ENCODE assay signal across 10 cellular contexts in genomic region chr5:140672455-140673186, GRCh38. TPM values are rescaled to one million over a fixed set of nuclear protein-coding genes. Genes with fewer than 3 reads are reported as not detected.
DNase-seq lines count a peak whose midpoint lies in the region; ATAC-seq, FAIRE-seq and TF ChIP-seq lines count a peak whose summit lies in the region.
"Had no signal": no experiment of that assay in that cellular context is flagged by ENCODE, and none has a peak within 500 bp of the region (broad histone marks: within the 10 kb centered on the region; RNA-seq: fewer than 3 reads in every experiment).

No MANE protein-coding gene starts in this region.

- in situ Hi-C loops in G401 (cut with HindIII; ENCODE audit: low sequenced_read_pairs) (no loop called here), HepG2 (cut with HindIII; ENCODE audit: extremely low pct_ligation_motif_present, low pct_unique_long_range_greater_than_20kb) (no loop called here)

- CTCF ChIA-PET in HepG2 (lab: Yijun Ruan, JAX; ENCODE audit: low intra/inter-chr PET ratio, low total read pairs): no interaction called here

- H3K36me3 ChIP-seq in HepG2 (replicated peaks in 1 of 2; ENCODE audit: control insufficient read depth in 1 of 2, insufficient read depth in 2 of 2, low read length in 2 of 2): peaks cover 34 to 63% of the 10 kb centered on the region in 2 experiments; a peak in 4 of 5 replicates

- TF ChIP-seq CTCF in choroid plexus epithelial cell (conservative IDR thresholded peaks at IDR 0.05; ENCODE audit: low read depth, low read length): no peak
- TF ChIP-seq CTCF in HepG2 (CRISPR knock-in tag; IDR thresholded peaks at IDR 0.05): no peak

- no peaks in the 10 kb centered on the region for H3K9me3 ChIP-seq in HepG2 (ENCODE audit: low read length)
- H3K9me3 ChIP-seq: Caco-2 had no signal

- H3K27ac Mint-ChIP-seq in activated T-helper 1 cell treated with anti-CD3 and anti-CD28 coated beads, Interleukin-12 subunit alpha, Interleukin-12 subunit beta, Interleukin-2, Interleukin-4 antibody, amounts not matched to agents 30 ng/mL and 10 ng/mL and 1 ng/mL, durations not matched to agents 14 hours and 24 hours and 36 hours: no peak overlapping the region

- 99% methylated on average over 52 of the region's 70 CpGs for WGBS in HepG2 (ENCODE audit: low lambda C conversion rate)

- H3K4me3 Mint-ChIP-seq in activated T-helper 1 cell treated with anti-CD3 and anti-CD28 coated beads, Interleukin-12 subunit alpha, Interleukin-12 subunit beta, Interleukin-2, Interleukin-4 antibody, amounts not matched to agents 30 ng/mL and 10 ng/mL and 1 ng/mL, durations not matched to agents 14 hours and 24 hours and 36 hours: no peak overlapping the region

- no peak for FAIRE-seq in HepG2 (lab: Jason Lieb, UNC)

- peak; percentile 10 for ATAC-seq in HepG2

- H3K4me3 ChIP-seq in choroid plexus epithelial cell (ENCODE audit: low read depth, low read length): peak overlapping the region; percentile 36
- H3K4me3 ChIP-seq in HepG2 (replicated peaks in 1 of 3; ENCODE audit: insufficient read depth in 1 of 3, low read depth in 2 of 3, low read length in 3 of 3): no peak overlapping the region

- H3K4me1 Mint-ChIP-seq in activated T-helper 1 cell treated with anti-CD3 and anti-CD28 coated beads, Interleukin-12 subunit alpha, Interleukin-12 subunit beta, Interleukin-2, Interleukin-4 antibody, amounts not matched to agents 30 ng/mL and 10 ng/mL and 1 ng/mL, durations not matched to agents 14 hours and 24 hours and 36 hours (ENCODE audit: low read depth): peaks cover 12% of the 10 kb centered on the region

- H3K79me2 ChIP-seq in HepG2 (ENCODE audit: insufficient read depth, low read length): no peaks in the 10 kb centered on the region

- H4K20me1 ChIP-seq in HepG2 (ENCODE audit: insufficient read depth, low read length): no peaks in the 10 kb centered on the region

- no peak for TF ChIP-seq RAD21 in HepG2 (CRISPR knock-in tag; IDR thresholded peaks at IDR 0.05)

- DNase-seq in AG08396 (ENCODE audit: low spot score) (peak; percentile 41), G401 (ENCODE audit: low spot score) (peak; percentile 8), choroid plexus epithelial cell (ENCODE audit: low read depth) (peak; percentile 16), HepG2 (ENCODE audit: low spot score) (no peak), cerebellum (ENCODE audit: low spot score) (no peak), NCI-H1092 treated with DMSO at 0.1 percent for 48 hours (lab: John Stamatoyannopoulos, UW) (no peak), kidney glomerular epithelial cell (lab: John Stamatoyannopoulos, UW) (no peak)
- DNase-seq in activated T-helper 1 cell treated with anti-CD3 and anti-CD28 coated beads, Interleukin-12 subunit alpha, Interleukin-12 subunit beta, Interleukin-2, Interleukin-4 antibody, amounts not matched to agents 30 ng/mL and 10 ng/mL and 1 ng/mL, durations not matched to agents 14 hours and 24 hours and 36 hours (ENCODE audit: low spot score): no peak
- DNase-seq: Caco-2, SW 1271 had no signal

- H3K36me3 Mint-ChIP-seq in activated T-helper 1 cell treated with anti-CD3 and anti-CD28 coated beads, Interleukin-12 subunit alpha, Interleukin-12 subunit beta, Interleukin-2, Interleukin-4 antibody, amounts not matched to agents 30 ng/mL and 10 ng/mL and 1 ng/mL, durations not matched to agents 14 hours and 24 hours and 36 hours (ENCODE audit: low read depth): peaks cover 44% of the 10 kb centered on the region

- H3K27me3 Mint-ChIP-seq in activated T-helper 1 cell treated with anti-CD3 and anti-CD28 coated beads, Interleukin-12 subunit alpha, Interleukin-12 subunit beta, Interleukin-2, Interleukin-4 antibody, amounts not matched to agents 30 ng/mL and 10 ng/mL and 1 ng/mL, durations not matched to agents 14 hours and 24 hours and 36 hours (ENCODE audit: insufficient read depth): no peaks in the 10 kb centered on the region

- H3K27ac ChIP-seq in HepG2 (ENCODE audit: extremely low read length, insufficient read depth, low read length): no peak overlapping the region

- BruUV-seq in HepG2 (replicated peaks; lab: Mats Ljungman, UMichigan): no TSS peak

- intact Hi-C loops in HepG2 (cut with micrococcal nuclease; ENCODE audit: unreplicated experiment): no loop called here
- intact Hi-C loops in activated T-helper 1 cell treated with anti-CD3 and anti-CD28 coated beads, Interleukin-12 subunit alpha, Interleukin-12 subunit beta, Interleukin-2, Interleukin-4 antibody, amounts not matched to agents 30 ng/mL and 10 ng/mL and 1 ng/mL, durations not matched to agents 14 hours and 24 hours and 36 hours (cut with micrococcal nuclease): no loop called here

- TF ChIP-seq EP300 in HepG2 (IDR thresholded peaks at IDR 0.05; ENCODE audit: low read depth in 2 of 2, low read length in 2 of 2): no peak
- no peak for TF ChIP-seq EP300 in HepG2 (CRISPR knock-in tag; IDR thresholded peaks at IDR 0.05; ENCODE audit: borderline replicate concordance)

- H2AFZ ChIP-seq in HepG2 (ENCODE audit: low read length): no peak overlapping the region

- no peak for TF ChIP-seq POLR2A in HepG2 (IDR thresholded peaks at IDR 0.05; ENCODE audit: insufficient read depth in 1 of 2, low read depth in 2 of 2, low read length in 2 of 2)

- no peaks in the 10 kb centered on the region for H3K9me3 Mint-ChIP-seq in activated T-helper 1 cell treated with anti-CD3 and anti-CD28 coated beads, Interleukin-12 subunit alpha, Interleukin-12 subunit beta, Interleukin-2, Interleukin-4 antibody, amounts not matched to agents 30 ng/mL and 10 ng/mL and 1 ng/mL, durations not matched to agents 14 hours and 24 hours and 36 hours

- POLR2A ChIA-PET in HepG2 (lab: Yijun Ruan, JAX): no interaction called here

- H3K9ac ChIP-seq in HepG2 (ENCODE audit: insufficient read depth, low read depth, low read length): no peak overlapping the region

- no peaks in the 10 kb centered on the region for H3K4me1 ChIP-seq in HepG2 (ENCODE audit: insufficient read depth, low read length)
- H3K4me1 ChIP-seq: Caco-2 had no signal

- H3K4me2 ChIP-seq in HepG2 (ENCODE audit: low read depth, low read length): no peak overlapping the region

- no peaks in the 10 kb centered on the region for H3K27me3 ChIP-seq in HepG2 (ENCODE audit: control insufficient read depth in 1 of 2, insufficient read depth in 2 of 2, low read length in 2 of 2)

RNA-seq across cellular contexts. Expression of gene DND1, which starts 0.8 kb away (rescaled TPM):
- total RNA-seq in G401 (2014; rRNA removed; shearing (Covaris generic)): not detected in 2 replicates
- total RNA-seq in HepG2 (2016; rRNA removed; fragmentation: Illumina TruSeq; extraction: Trizol): 0.17 and 0.55 TPM in 2 replicates
- total RNA-seq in HepG2 (2016; cell fraction: cytosol; rRNA removed; fragmentation: Illumina TruSeq; extraction: Trizol; ENCODE audit: low read depth): not detected in 2 replicates
- 0.63 TPM in 1 of 2 replicates, not detected in the other for total RNA-seq in HepG2 (2016; cell fraction: insoluble cytoplasmic fraction; rRNA removed; fragmentation: Illumina TruSeq; extraction: Trizol)
- 0.15 and 0.21 TPM in 2 replicates for total RNA-seq in HepG2 (2016; cell fraction: membrane; rRNA removed; fragmentation: Illumina TruSeq; extraction: Trizol)
- 0.93 and 1.1 TPM in 2 replicates for total RNA-seq in HepG2 (2016; cell fraction: nucleus; rRNA removed; fragmentation: Illumina TruSeq; extraction: Trizol)
- polyA plus RNA-seq in HepG2 (2011; rRNA removed): 0.48 and 1.3 TPM in 2 replicates
- 0.28 and 0.52 TPM in 2 replicates for polyA plus RNA-seq in HepG2 (2011; cell fraction: cytosol; rRNA removed)
- 8.9 and 9.8 TPM in 2 replicates for polyA plus RNA-seq in HepG2 (2011; cell fraction: nucleus; rRNA removed)
- not detected in 2 replicates for polyA plus RNA-seq in HepG2 (2012)
- polyA plus RNA-seq in HepG2 (2016; cell fraction: cytosol; fragmentation: Illumina TruSeq; extraction: Trizol; ENCODE audit: low read depth): 0.07 TPM in 1 of 2 replicates, not detected in the other
- 0.15 TPM in 1 of 2 replicates, not detected in the other for polyA plus RNA-seq in HepG2 (2016; cell fraction: insoluble cytoplasmic fraction; fragmentation: Illumina TruSeq; extraction: Trizol; ENCODE audit: low read depth)
- polyA plus RNA-seq in HepG2 (2016; cell fraction: membrane; fragmentation: Illumina TruSeq; extraction: Trizol; ENCODE audit: low read depth): 0.23 TPM in 2 replicates
- polyA plus RNA-seq in HepG2 (2016; cell fraction: nucleus; fragmentation: Illumina TruSeq; extraction: Trizol; ENCODE audit: insufficient read depth, low read depth): 2.8 and 3.7 TPM in 2 replicates
- polyA minus RNA-seq in HepG2 (2011; rRNA and poly(A)+ RNA removed; ENCODE audit: low replicate concordance): 0.88 and 1.3 TPM in 2 replicates
- polyA minus RNA-seq in HepG2 (2011; cell fraction: cytosol; rRNA and poly(A)+ RNA removed): not detected in 2 replicates
- polyA minus RNA-seq in HepG2 (2011; cell fraction: nucleus; rRNA and poly(A)+ RNA removed): 1.2 and 1.4 TPM in 2 replicates
- 0.73 TPM for total RNA-seq in cerebellum
- 3.3 and 4.1 TPM in 2 replicates for total RNA-seq in activated T-helper 1 cell treated with anti-CD3 and anti-CD28 coated beads, Interleukin-12 subunit alpha, Interleukin-12 subunit beta, Interleukin-2, Interleukin-4 antibody, amounts not matched to agents 30 ng/mL and 10 ng/mL and 1 ng/mL, durations not matched to agents 14 hours and 24 hours and 36 hours

RNA-seq across cellular contexts. Expression of gene WDR55, which starts 7.9 kb away (rescaled TPM):
- total RNA-seq in G401 (2014; rRNA removed; shearing (Covaris generic)): 19.3 and 27.2 TPM in 2 replicates
- total RNA-seq in HepG2 (2016; rRNA removed; fragmentation: Illumina TruSeq; extraction: Trizol): 18.2 and 18.5 TPM in 2 replicates
- total RNA-seq in HepG2 (2016; cell fraction: cytosol; rRNA removed; fragmentation: Illumina TruSeq; extraction: Trizol; ENCODE audit: low read depth): 1.8 and 2.8 TPM in 2 replicates
- 17.1 and 17.6 TPM in 2 replicates for total RNA-seq in HepG2 (2016; cell fraction: insoluble cytoplasmic fraction; rRNA removed; fragmentation: Illumina TruSeq; extraction: Trizol)
- 8.8 TPM in 2 replicates for total RNA-seq in HepG2 (2016; cell fraction: membrane; rRNA removed; fragmentation: Illumina TruSeq; extraction: Trizol)
- total RNA-seq in HepG2 (2016; cell fraction: nucleus; rRNA removed; fragmentation: Illumina TruSeq; extraction: Trizol): 16.0 and 18.3 TPM in 2 replicates
- polyA plus RNA-seq in HepG2 (2011; rRNA removed): 17.7 and 23.4 TPM in 2 replicates
- 15.6 and 19.1 TPM in 2 replicates for polyA plus RNA-seq in HepG2 (2011; cell fraction: cytosol; rRNA removed)
- 55.5 and 55.6 TPM in 2 replicates for polyA plus RNA-seq in HepG2 (2011; cell fraction: nucleus; rRNA removed)
- polyA plus RNA-seq in HepG2 (2012): 13.9 and 15.2 TPM in 2 replicates
- polyA plus RNA-seq in HepG2 (2016; cell fraction: cytosol; fragmentation: Illumina TruSeq; extraction: Trizol; ENCODE audit: low read depth): 1.9 and 2.1 TPM in 2 replicates
- 15.5 and 17.3 TPM in 2 replicates for polyA plus RNA-seq in HepG2 (2016; cell fraction: insoluble cytoplasmic fraction; fragmentation: Illumina TruSeq; extraction: Trizol; ENCODE audit: low read depth)
- 5.0 and 5.9 TPM in 2 replicates for polyA plus RNA-seq in HepG2 (2016; cell fraction: membrane; fragmentation: Illumina TruSeq; extraction: Trizol; ENCODE audit: low read depth)
- polyA plus RNA-seq in HepG2 (2016; cell fraction: nucleus; fragmentation: Illumina TruSeq; extraction: Trizol; ENCODE audit: insufficient read depth, low read depth): 50.1 and 52.2 TPM in 2 replicates
- polyA minus RNA-seq in HepG2 (2011; rRNA and poly(A)+ RNA removed; ENCODE audit: low replicate concordance): 24.4 and 41.7 TPM in 2 replicates
- 14.0 and 14.3 TPM in 2 replicates for polyA minus RNA-seq in HepG2 (2011; cell fraction: cytosol; rRNA and poly(A)+ RNA removed)
- polyA minus RNA-seq in HepG2 (2011; cell fraction: nucleus; rRNA and poly(A)+ RNA removed): 19.7 and 20.5 TPM in 2 replicates
- total RNA-seq in cerebellum: 12.5 TPM
- 42.7 and 43.2 TPM in 2 replicates for total RNA-seq in activated T-helper 1 cell treated with anti-CD3 and anti-CD28 coated beads, Interleukin-12 subunit alpha, Interleukin-12 subunit beta, Interleukin-2, Interleukin-4 antibody, amounts not matched to agents 30 ng/mL and 10 ng/mL and 1 ng/mL, durations not matched to agents 14 hours and 24 hours and 36 hours

RNA-seq across cellular contexts. Expression of gene HARS1, which starts 18.5 kb away (rescaled TPM):
- 76.3 and 80.6 TPM in 2 replicates for total RNA-seq in G401 (2014; rRNA removed; shearing (Covaris generic))
- total RNA-seq in HepG2 (2016; rRNA removed; fragmentation: Illumina TruSeq; extraction: Trizol) (66.2 and 78.8 TPM in 2 replicates), cerebellum (41.7 TPM)
- 13.1 and 14.5 TPM in 2 replicates for total RNA-seq in HepG2 (2016; cell fraction: cytosol; rRNA removed; fragmentation: Illumina TruSeq; extraction: Trizol; ENCODE audit: low read depth)
- total RNA-seq in HepG2 (2016; cell fraction: insoluble cytoplasmic fraction; rRNA removed; fragmentation: Illumina TruSeq; extraction: Trizol): 70.2 and 81.1 TPM in 2 replicates
- total RNA-seq in HepG2 (2016; cell fraction: membrane; rRNA removed; fragmentation: Illumina TruSeq; extraction: Trizol): 20.9 and 21.9 TPM in 2 replicates
- total RNA-seq in HepG2 (2016; cell fraction: nucleus; rRNA removed; fragmentation: Illumina TruSeq; extraction: Trizol): 45.1 and 48.6 TPM in 2 replicates
- 36.9 and 37.2 TPM in 2 replicates for polyA plus RNA-seq in HepG2 (2011; rRNA removed)
- 33.8 and 44.9 TPM in 2 replicates for polyA plus RNA-seq in HepG2 (2011; cell fraction: cytosol; rRNA removed)
- polyA plus RNA-seq in HepG2 (2011; cell fraction: nucleus; rRNA removed): 45.2 and 53.9 TPM in 2 replicates
- polyA plus RNA-seq in HepG2 (2012): 36.0 and 36.8 TPM in 2 replicates
- polyA plus RNA-seq in HepG2 (2016; cell fraction: cytosol; fragmentation: Illumina TruSeq; extraction: Trizol; ENCODE audit: low read depth): 7.2 and 8.5 TPM in 2 replicates
- polyA plus RNA-seq in HepG2 (2016; cell fraction: insoluble cytoplasmic fraction; fragmentation: Illumina TruSeq; extraction: Trizol; ENCODE audit: low read depth): 86.5 and 89.9 TPM in 2 replicates
- polyA plus RNA-seq in HepG2 (2016; cell fraction: membrane; fragmentation: Illumina TruSeq; extraction: Trizol; ENCODE audit: low read depth): 13.6 and 14.8 TPM in 2 replicates
- polyA plus RNA-seq in HepG2 (2016; cell fraction: nucleus; fragmentation: Illumina TruSeq; extraction: Trizol; ENCODE audit: insufficient read depth, low read depth): 117 and 121 TPM in 2 replicates
- polyA minus RNA-seq in HepG2 (2011; rRNA and poly(A)+ RNA removed; ENCODE audit: low replicate concordance): 23.8 and 62.7 TPM in 2 replicates
- 19.5 and 25.5 TPM in 2 replicates for polyA minus RNA-seq in HepG2 (2011; cell fraction: cytosol; rRNA and poly(A)+ RNA removed)
- 42.5 and 53.8 TPM in 2 replicates for polyA minus RNA-seq in HepG2 (2011; cell fraction: nucleus; rRNA and poly(A)+ RNA removed)
- 112 and 114 TPM in 2 replicates for total RNA-seq in activated T-helper 1 cell treated with anti-CD3 and anti-CD28 coated beads, Interleukin-12 subunit alpha, Interleukin-12 subunit beta, Interleukin-2, Interleukin-4 antibody, amounts not matched to agents 30 ng/mL and 10 ng/mL and 1 ng/mL, durations not matched to agents 14 hours and 24 hours and 36 hours

RNA-seq across cellular contexts. Expression of gene HARS2, which starts 18.6 kb away (rescaled TPM):
- 20.9 and 30.0 TPM in 2 replicates for total RNA-seq in G401 (2014; rRNA removed; shearing (Covaris generic))
- total RNA-seq in HepG2 (2016; rRNA removed; fragmentation: Illumina TruSeq; extraction: Trizol): 25.8 and 28.3 TPM in 2 replicates
- total RNA-seq in HepG2 (2016; cell fraction: cytosol; rRNA removed; fragmentation: Illumina TruSeq; extraction: Trizol; ENCODE audit: low read depth): 5.1 and 6.4 TPM in 2 replicates
- total RNA-seq in HepG2 (2016; cell fraction: insoluble cytoplasmic fraction; rRNA removed; fragmentation: Illumina TruSeq; extraction: Trizol): 26.9 and 28.1 TPM in 2 replicates
- 9.4 and 11.0 TPM in 2 replicates for total RNA-seq in HepG2 (2016; cell fraction: membrane; rRNA removed; fragmentation: Illumina TruSeq; extraction: Trizol)
- 24.3 and 26.6 TPM in 2 replicates for total RNA-seq in HepG2 (2016; cell fraction: nucleus; rRNA removed; fragmentation: Illumina TruSeq; extraction: Trizol)
- 17.6 and 17.9 TPM in 2 replicates for polyA plus RNA-seq in HepG2 (2011; rRNA removed)
- 11.2 and 13.9 TPM in 2 replicates for polyA plus RNA-seq in HepG2 (2011; cell fraction: cytosol; rRNA removed)
- polyA plus RNA-seq in HepG2 (2011; cell fraction: nucleus; rRNA removed): 29.0 and 33.3 TPM in 2 replicates
- polyA plus RNA-seq in HepG2 (2012): 14.2 and 15.4 TPM in 2 replicates
- polyA plus RNA-seq in HepG2 (2016; cell fraction: cytosol; fragmentation: Illumina TruSeq; extraction: Trizol; ENCODE audit: low read depth): 1.7 and 2.6 TPM in 2 replicates
- polyA plus RNA-seq in HepG2 (2016; cell fraction: insoluble cytoplasmic fraction; fragmentation: Illumina TruSeq; extraction: Trizol; ENCODE audit: low read depth): 21.7 and 22.7 TPM in 2 replicates
- polyA plus RNA-seq in HepG2 (2016; cell fraction: membrane; fragmentation: Illumina TruSeq; extraction: Trizol; ENCODE audit: low read depth): 4.5 and 5.1 TPM in 2 replicates
- 34.6 and 36.3 TPM in 2 replicates for polyA plus RNA-seq in HepG2 (2016; cell fraction: nucleus; fragmentation: Illumina TruSeq; extraction: Trizol; ENCODE audit: insufficient read depth, low read depth)
- 18.1 and 21.0 TPM in 2 replicates for polyA minus RNA-seq in HepG2 (2011; rRNA and poly(A)+ RNA removed; ENCODE audit: low replicate concordance)
- 8.6 and 10.0 TPM in 2 replicates for polyA minus RNA-seq in HepG2 (2011; cell fraction: cytosol; rRNA and poly(A)+ RNA removed)
- polyA minus RNA-seq in HepG2 (2011; cell fraction: nucleus; rRNA and poly(A)+ RNA removed): 44.9 and 58.2 TPM in 2 replicates
- total RNA-seq in cerebellum: 26.4 TPM
- total RNA-seq in activated T-helper 1 cell treated with anti-CD3 and anti-CD28 coated beads, Interleukin-12 subunit alpha, Interleukin-12 subunit beta, Interleukin-2, Interleukin-4 antibody, amounts not matched to agents 30 ng/mL and 10 ng/mL and 1 ng/mL, durations not matched to agents 14 hours and 24 hours and 36 hours: 31.2 and 32.7 TPM in 2 replicates

RNA-seq across cellular contexts. Expression of gene IK, which starts 25.0 kb away (rescaled TPM):
- 20.7 and 34.3 TPM in 2 replicates for total RNA-seq in G401 (2014; rRNA removed; shearing (Covaris generic))
- total RNA-seq in HepG2 (2016; rRNA removed; fragmentation: Illumina TruSeq; extraction: Trizol) (67.5 and 86.4 TPM in 2 replicates), cerebellum (56.3 TPM)
- total RNA-seq in HepG2 (2016; cell fraction: cytosol; rRNA removed; fragmentation: Illumina TruSeq; extraction: Trizol; ENCODE audit: low read depth): 10.9 and 13.0 TPM in 2 replicates
- 67.8 and 81.2 TPM in 2 replicates for total RNA-seq in HepG2 (2016; cell fraction: insoluble cytoplasmic fraction; rRNA removed; fragmentation: Illumina TruSeq; extraction: Trizol)
- 12.8 and 18.0 TPM in 2 replicates for total RNA-seq in HepG2 (2016; cell fraction: membrane; rRNA removed; fragmentation: Illumina TruSeq; extraction: Trizol)
- 45.9 and 55.5 TPM in 2 replicates for total RNA-seq in HepG2 (2016; cell fraction: nucleus; rRNA removed; fragmentation: Illumina TruSeq; extraction: Trizol)
- 63.7 and 65.3 TPM in 2 replicates for polyA plus RNA-seq in HepG2 (2011; rRNA removed)
- polyA plus RNA-seq in HepG2 (2011; cell fraction: cytosol; rRNA removed): 43.5 and 55.0 TPM in 2 replicates
- polyA plus RNA-seq in HepG2 (2011; cell fraction: nucleus; rRNA removed): 132 and 195 TPM in 2 replicates
- polyA plus RNA-seq in HepG2 (2012): 61.8 and 72.2 TPM in 2 replicates
- 8.8 TPM in 2 replicates for polyA plus RNA-seq in HepG2 (2016; cell fraction: cytosol; fragmentation: Illumina TruSeq; extraction: Trizol; ENCODE audit: low read depth)
- 103 and 116 TPM in 2 replicates for polyA plus RNA-seq in HepG2 (2016; cell fraction: insoluble cytoplasmic fraction; fragmentation: Illumina TruSeq; extraction: Trizol; ENCODE audit: low read depth)
- polyA plus RNA-seq in HepG2 (2016; cell fraction: membrane; fragmentation: Illumina TruSeq; extraction: Trizol; ENCODE audit: low read depth): 8.1 and 11.8 TPM in 2 replicates
- polyA plus RNA-seq in HepG2 (2016; cell fraction: nucleus; fragmentation: Illumina TruSeq; extraction: Trizol; ENCODE audit: insufficient read depth, low read depth): 114 and 115 TPM in 2 replicates
- polyA minus RNA-seq in HepG2 (2011; rRNA and poly(A)+ RNA removed; ENCODE audit: low replicate concordance): 32.1 and 98.6 TPM in 2 replicates
- polyA minus RNA-seq in HepG2 (2011; cell fraction: cytosol; rRNA and poly(A)+ RNA removed): 23.0 and 28.8 TPM in 2 replicates
- 63.2 and 75.2 TPM in 2 replicates for polyA minus RNA-seq in HepG2 (2011; cell fraction: nucleus; rRNA and poly(A)+ RNA removed)
- 115 and 118 TPM in 2 replicates for total RNA-seq in activated T-helper 1 cell treated with anti-CD3 and anti-CD28 coated beads, Interleukin-12 subunit alpha, Interleukin-12 subunit beta, Interleukin-2, Interleukin-4 antibody, amounts not matched to agents 30 ng/mL and 10 ng/mL and 1 ng/mL, durations not matched to agents 14 hours and 24 hours and 36 hours

Comparison
In these comparisons a context has a peak if more than half of its experiments do, and no peak if none do; other contexts are left out.
1. DNase-seq: peak in AG08396 (single experiment), G401 (single experiment) and choroid plexus epithelial cell (single experiment); none in HepG2 (single experiment), cerebellum (single experiment), NCI-H1092 treated with DMSO at 0.1 percent for 48 hours (single experiment), activated T-helper 1 cell treated with anti-CD3 and anti-CD28 coated beads, Interleukin-12 subunit alpha, Interleukin-12 subunit beta, Interleukin-2, Interleukin-4 antibody, amounts not matched to agents 30 ng/mL and 10 ng/mL and 1 ng/mL, durations not matched to agents 14 hours and 24 hours and 36 hours (single experiment) and kidney glomerular epithelial cell (single experiment).